ENCODE assay signal across 1 cellular context in genomic region chr17:1123397-1124237, GRCh38.
TF ChIP-seq lines count a peak whose summit lies in the region.

No MANE protein-coding gene starts in this region.

TF ChIP-seq in HepG2, 621 proteins besides CTCF, POLR2A, EP300 and RAD21:
- TF ChIP-seq NFAT5 (CRISPR knock-in tag; IDR thresholded peaks at IDR 0.05) (no peak), RFXAP (CRISPR knock-in tag; IDR thresholded peaks at IDR 0.05; ENCODE audit: borderline replicate concordance) (no peak), HHEX (CRISPR knock-in tag; IDR thresholded peaks at IDR 0.05) (no peak), ZNF619 (CRISPR knock-in tag; IDR thresholded peaks at IDR 0.05) (0 out of 2 replicates have a peak, but pooled peaks have one; percentile 11), ZNF567 (CRISPR knock-in tag; IDR thresholded peaks at IDR 0.05; ENCODE audit: borderline replicate concordance) (0 out of 2 replicates have a peak, but pooled peaks have one; percentile 1), ZNF768 (CRISPR knock-in tag; IDR thresholded peaks at IDR 0.05) (peak; percentile 49; the same call in 1 of the 2 replicates), ZNF687 (CRISPR knock-in tag; IDR thresholded peaks at IDR 0.05) (peak; percentile 26; the same call in 1 of the 2 replicates), RFX3 (CRISPR knock-in tag; IDR thresholded peaks at IDR 0.05) (peak; percentile 42; the same call in 1 of the 2 replicates), SRSF1 (optimal IDR thresholded peaks at IDR 0.05; ENCODE audit: low read depth, low read length) (no peak)
